Comparison of ENCODE assay signal across 8 cellular contexts in genomic region chr14:95156765-95157194, GRCh38. TPM values are rescaled to one million over a fixed set of nuclear protein-coding genes. Genes with fewer than 3 reads are reported as not detected.
DNase-seq lines count a peak whose midpoint lies in the region; ATAC-seq, FAIRE-seq and TF ChIP-seq lines count a peak whose summit lies in the region.

No MANE protein-coding gene starts in this region.

- peak; percentile 29 for DNase-seq in GM12892 (ENCODE audit: insufficient read length)
- no peak for DNase-seq in HCT116 (ENCODE audit: low read depth, low spot score)
- DNase-seq in NB4 (ENCODE audit: low read depth): peak; percentile 43
- DNase-seq in activated T-helper 1 cell treated with Interleukin-2 at 50 U/mL for 16 hours (ENCODE audit: low read depth): peak; percentile 22
- peak; percentile 16 to 61 for DNase-seq in foreskin fibroblast
- no peak for DNase-seq in GOT3 (lab: John Stamatoyannopoulos, UW)

- TF ChIP-seq RAD21 in HCT116 (IDR thresholded peaks at IDR 0.05; ENCODE audit: low read depth): no peak

- H3K9me3 ChIP-seq in HCT116 (ENCODE audit: control insufficient read depth in 1 of 2, insufficient read depth in 1 of 2, low read depth in 1 of 2, low read length in 2 of 2): no peaks in the 10 kb centered on the region
- no peaks in the 10 kb centered on the region for H3K9me3 ChIP-seq in neutrophil

- POLR2A ChIA-PET in HCT116 (lab: Charles Lee): no interaction called here

- RAD21 ChIA-PET in HCT116 (lab: Charles Lee; ENCODE audit: low non-redundant PET in 1 of 2, low total read pairs in 2 of 2, uncharacterized antibody in 2 of 2, unreplicated experiment in 2 of 2): no interaction called here

- no TSS peak for BruUV-seq in HCT116 (replicated peaks; lab: Mats Ljungman, UMichigan)

- under 1% methylated on average over 61 of the region's 61 CpGs for WGBS in urinary bladder

- no peak for FAIRE-seq in GM12892 (lab: Jason Lieb, UNC)

- H3K27me3 ChIP-seq in HCT116 (ENCODE audit: insufficient read depth, low read length): no peaks in the 10 kb centered on the region
- no peaks in the 10 kb centered on the region for H3K27me3 ChIP-seq in neutrophil

- H3K4me3 ChIP-seq in HCT116 (replicated peaks in 1 of 2; ENCODE audit: low read depth in 1 of 2, low read length in 2 of 2) (peak overlapping the region; percentile 74 to 86), NB4 (ENCODE audit: low read depth, low read length) (peak overlapping the region; percentile 80), foreskin fibroblast (ENCODE audit: low read depth in 1 of 2, low read length in 2 of 2) (peak overlapping the region; percentile 63 to 72), neutrophil (ENCODE audit: low read depth in 1 of 2, low read length in 1 of 2) (peak overlapping the region; percentile 89), urinary bladder (ENCODE audit: low read depth, low read length) (peak overlapping the region; percentile 74)

- intact Hi-C loops in HCT116 (cut with micrococcal nuclease): loop anchor here (10.0 kb wide), 1 partner anchor 378 kb away; the partner anchor contains the start of gene GLRX5

- peaks cover 4% of the 10 kb centered on the region; the same call in 1 of the 2 replicates for H4K20me1 ChIP-seq in HCT116 (ENCODE audit: insufficient read depth)

- peak; percentile 35 for ATAC-seq in HCT116

- H3K4me1 ChIP-seq in HCT116 (ENCODE audit: control insufficient read depth in 1 of 2, insufficient read depth in 2 of 2, low read length in 2 of 2) (peaks cover 10 to 21% of the 10 kb centered on the region in 2 experiments; a peak in 3 of 4 replicates), neutrophil (ENCODE audit: control insufficient read depth in 1 of 2, insufficient read depth in 1 of 2, low read depth in 1 of 2, low read length in 1 of 2) (peaks cover 39 to 44% of the 10 kb centered on the region in 2 experiments), urinary bladder (ENCODE audit: insufficient read depth) (no peaks in the 10 kb centered on the region)

- H3K27ac ChIP-seq in HCT116 (ENCODE audit: low read depth, low read length): peak overlapping the region; percentile 88
- H3K27ac ChIP-seq in neutrophil: peak overlapping the region; percentile 98
- H3K27ac ChIP-seq in urinary bladder (ENCODE audit: low read depth): peak overlapping the region; percentile 94

- no peak overlapping the region for H2AFZ ChIP-seq in HCT116 (ENCODE audit: low read depth, low read length, poor library complexity, severe bottlenecking)

- no peak for TF ChIP-seq POLR2A in GM12892 (IDR thresholded peaks at IDR 0.05; ENCODE audit: low read depth, low read length)
- TF ChIP-seq POLR2A in HCT116 (IDR thresholded peaks at IDR 0.05; ENCODE audit: borderline replicate concordance, extremely low read depth, insufficient read depth, insufficient read length): no peak
- no peak for TF ChIP-seq POLR2A in NB4 (IDR thresholded peaks at IDR 0.05; ENCODE audit: extremely low read depth, insufficient read length)

- no peaks in the 10 kb centered on the region for H3K9me2 ChIP-seq in HCT116 (ENCODE audit: insufficient read depth)

- H3K79me2 ChIP-seq in HCT116 (ENCODE audit: insufficient read depth, low read length): peaks cover 51% of the 10 kb centered on the region

- peak overlapping the region; percentile 88 for H3K9ac ChIP-seq in HCT116 (ENCODE audit: low read length)

- H3K4me2 ChIP-seq in HCT116 (ENCODE audit: low read length): peak overlapping the region; percentile 88

- TF ChIP-seq CTCF in HCT116 (IDR thresholded peaks at IDR 0.05 in 2 of 3, conservative IDR thresholded peaks at IDR 0.05 in 1 of 3; ENCODE audit: borderline replicate concordance in 1 of 3, insufficient read depth in 1 of 3, low read depth in 2 of 3, low read length in 2 of 3) (no peak), NB4 (IDR thresholded peaks at IDR 0.05; ENCODE audit: low read depth, low read length) (no peak), foreskin fibroblast (IDR thresholded peaks at IDR 0.05; ENCODE audit: low read depth, low read length) (no peak), neutrophil (IDR thresholded peaks at IDR 0.05) (no peak)

- H3K36me3 ChIP-seq in HCT116 (ENCODE audit: control insufficient read depth in 1 of 2, insufficient read depth in 2 of 2, low read length in 2 of 2): no peaks in the 10 kb centered on the region
- H3K36me3 ChIP-seq in neutrophil: no peaks in the 10 kb centered on the region
- no peaks in the 10 kb centered on the region for H3K36me3 ChIP-seq in urinary bladder (ENCODE audit: insufficient read depth)

- CTCF ChIA-PET in HCT116 (lab: Charles Lee): no interaction called here

TF ChIP-seq in HCT116, 20 proteins besides CTCF, POLR2A, EP300 and RAD21:
- TF ChIP-seq ZBTB33 (IDR thresholded peaks at IDR 0.05; ENCODE audit: extremely low read depth, insufficient replicate concordance, low read length): no peak
- no peak for TF ChIP-seq ZFX (IDR thresholded peaks at IDR 0.05)
- TF ChIP-seq EZH2phosphoT487 (IDR thresholded peaks at IDR 0.05; ENCODE audit: borderline replicate concordance): no peak
- no peak for TF ChIP-seq SRF (IDR thresholded peaks at IDR 0.05; ENCODE audit: low read depth)
- TF ChIP-seq ELF1 (IDR thresholded peaks at IDR 0.05; ENCODE audit: borderline replicate concordance, low read depth): no peak
- TF ChIP-seq ATF3 (IDR thresholded peaks at IDR 0.05): no peak
- no peak for TF ChIP-seq CEBPB (IDR thresholded peaks at IDR 0.05; ENCODE audit: low read depth)
- TF ChIP-seq FOSL1 (IDR thresholded peaks at IDR 0.05; ENCODE audit: low read depth): no peak
- no peak for TF ChIP-seq TCF7L2 (IDR thresholded peaks at IDR 0.05; ENCODE audit: borderline replicate concordance, extremely low read depth, insufficient read depth, insufficient read length)
- no peak for TF ChIP-seq EZH2 (IDR thresholded peaks at IDR 0.05)
- TF ChIP-seq EGR1 (IDR thresholded peaks at IDR 0.05; ENCODE audit: low read depth): no peak
- no peak for TF ChIP-seq ZNF274 (IDR thresholded peaks at IDR 0.05; ENCODE audit: low read depth, low read length)
- TF ChIP-seq POLR2AphosphoS5 (IDR thresholded peaks at IDR 0.05; ENCODE audit: low read depth, low read length): no peak
- no peak for TF ChIP-seq CBX3 (IDR thresholded peaks at IDR 0.05; ENCODE audit: low read depth)
- no peak for TF ChIP-seq YY1 (IDR thresholded peaks at IDR 0.05; ENCODE audit: extremely low read depth, insufficient replicate concordance, low read depth, low read length)
- no peak for TF ChIP-seq REST (IDR thresholded peaks at IDR 0.05; ENCODE audit: low read depth)
- TF ChIP-seq SIN3A (IDR thresholded peaks at IDR 0.05; ENCODE audit: low read depth): no peak
- no peak for TF ChIP-seq JUND (IDR thresholded peaks at IDR 0.05)
- no peak for TF ChIP-seq SP1 (IDR thresholded peaks at IDR 0.05; ENCODE audit: low read depth)

RNA-seq across cellular contexts. Expression of gene DICER1, which starts 0.5 kb away (rescaled TPM):
- 21.2 TPM for polyA plus RNA-seq in GM12892 (2012; ENCODE audit: missing spikeins)
- total RNA-seq in HCT116 (2021; ENCODE audit: unreplicated experiment) (38.6 TPM), urinary bladder (146 TPM)
- polyA plus RNA-seq in HCT116 (2012): 9.0 and 11.6 TPM in 2 replicates
- polyA plus RNA-seq in urinary bladder: 15.4 TPM

Comparison
In these comparisons a context has a peak if more than half of its experiments do, and no peak if none do; other contexts are left out.
1. DNase-seq: peak in GM12892 (single experiment), NB4 (single experiment), activated T-helper 1 cell treated with Interleukin-2 at 50 U/mL for 16 hours (single experiment) and foreskin fibroblast (2 of 2); none in HCT116 (single experiment) and GOT3 (single experiment).
2. Peak in every context shown above with its lines, with median percentiles within 50 percentile points of each other: H3K27ac ChIP-seq and H3K4me3 ChIP-seq.